In the genomic region with DNA sequence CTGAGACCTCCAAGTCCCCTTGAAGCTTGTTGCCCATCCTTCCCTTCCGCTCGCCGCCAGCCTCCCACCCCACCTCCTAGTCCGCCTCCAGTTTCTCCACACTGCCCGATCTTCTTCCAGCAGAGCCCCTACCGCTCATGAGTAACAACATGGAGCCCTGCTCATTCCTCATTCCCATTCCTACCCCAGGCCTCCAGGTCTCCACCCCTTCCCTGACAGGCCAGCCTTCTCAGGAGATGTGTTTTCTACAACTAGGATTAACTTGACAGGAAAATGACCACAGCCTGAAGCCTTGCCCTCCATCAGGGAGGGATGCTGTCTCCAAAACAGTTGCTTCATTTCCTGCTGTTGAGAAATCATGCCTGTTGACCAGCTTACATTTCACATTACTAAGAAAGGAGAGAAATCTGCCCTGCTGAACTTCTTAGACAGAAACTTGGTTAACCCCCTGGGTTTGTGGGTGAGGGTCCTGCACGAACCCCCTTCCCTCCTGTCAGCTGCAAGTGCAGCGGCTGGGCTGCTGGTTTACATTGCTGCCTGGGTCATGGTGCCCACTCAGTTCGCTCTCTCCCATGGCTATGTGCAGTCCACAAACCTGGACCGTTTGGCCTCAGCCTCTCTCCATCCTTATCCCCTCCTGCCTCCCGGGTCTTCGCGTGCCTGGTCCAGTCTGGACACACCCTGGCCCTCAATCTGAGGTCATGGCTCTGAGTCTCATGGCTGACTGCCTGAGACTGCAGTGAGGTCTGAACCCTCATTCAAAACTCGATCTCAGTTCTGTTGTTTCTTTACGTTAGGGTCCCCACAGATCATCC, we compare ENCODE assay signal across 13 cellular contexts. TPM values are rescaled to one million over a fixed set of nuclear protein-coding genes. Genes with fewer than 3 reads are reported as not detected.
DNase-seq lines count a peak whose midpoint lies in the region; ATAC-seq and TF ChIP-seq lines count a peak whose summit lies in the region.
"Had no signal": no experiment of that assay in that cellular context is flagged by ENCODE, and none has a peak within 500 bp of the region (broad histone marks: within the 10 kb centered on the region; RNA-seq: fewer than 3 reads in every experiment).

No MANE protein-coding gene starts in this region.

- no peak for TF ChIP-seq CTCF in choroid plexus epithelial cell (conservative IDR thresholded peaks at IDR 0.05; ENCODE audit: low read depth, low read length)

- ATAC-seq in GM18870 (IDR thresholded peaks at IDR 0.05; ENCODE audit: unreplicated experiment) (no peak), HG02610 (IDR thresholded peaks at IDR 0.05; ENCODE audit: unreplicated experiment) (no peak)
- ATAC-seq: A549; activated CD8-positive, alpha-beta T cell treated with anti-CD3 and anti-CD28 coated beads for 36 hours; HCT116 had no signal

- DNase-seq in activated effector memory CD4-positive, alpha-beta T cell treated with anti-CD3 and anti-CD28 coated beads, Interleukin-2, amount 50 U/mL, for 16 hours = peak; percentile 4
- DNase-seq in activated effector memory CD4-positive, alpha-beta T cell treated with Interleukin-2 at 50 U/mL for 16 hours = no peak
- DNase-seq in choroid plexus epithelial cell (ENCODE audit: low read depth) (peak; percentile 90), mesenteric fat pad (ENCODE audit: low spot score) (peak; percentile 84), NCI-H2081 (lab: John Stamatoyannopoulos, UW) (no peak), activated gamma-delta T cell (lab: John Stamatoyannopoulos, UW) (no peak)
- DNase-seq: activated CD8-positive, alpha-beta T cell treated with anti-CD3 and anti-CD28 coated beads for 36 hours; Kasumi-1 had no signal

- H3K4me3 ChIP-seq in choroid plexus epithelial cell (ENCODE audit: low read depth, low read length) = no peak overlapping the region
- H3K4me3 ChIP-seq: A549 had no signal

RNA-seq across cellular contexts. Expression of a gene that starts 16.1 kb away (rescaled TPM):
- total RNA-seq in mesenteric fat pad = 346 TPM
- total RNA-seq: activated CD8-positive, alpha-beta T cell treated with anti-CD3 and anti-CD28 coated beads for 36 hours had no signal

RNA-seq across cellular contexts. Expression of a gene that starts 26.8 kb away (rescaled TPM):
- 17.4 TPM for total RNA-seq in mesenteric fat pad
- total RNA-seq: kidney epithelial cell had no signal

RNA-seq across cellular contexts. Expression of a gene that starts 27.0 kb away (rescaled TPM):
- 0.22 TPM for total RNA-seq in mesenteric fat pad
- total RNA-seq: activated CD8-positive, alpha-beta T cell treated with anti-CD3 and anti-CD28 coated beads for 36 hours; kidney epithelial cell had no signal

Comparison
In these comparisons a context has a peak if more than half of its experiments do, and no peak if none do; other contexts are left out.
1. DNase-seq: peak in activated effector memory CD4-positive, alpha-beta T cell treated with anti-CD3 and anti-CD28 coated beads, Interleukin-2, amount 50 U/mL, for 16 hours (single experiment), choroid plexus epithelial cell (single experiment) and mesenteric fat pad (single experiment); none in activated effector memory CD4-positive, alpha-beta T cell treated with Interleukin-2 at 50 U/mL for 16 hours (single experiment), NCI-H2081 (0 of 2) and activated gamma-delta T cell (single experiment).